Comparison of ENCODE assay signal across 1 cellular context in genomic region chr2:15822151-15823044, GRCh38.
TF ChIP-seq lines count a peak whose summit lies in the region.

No MANE protein-coding gene starts in this region.

TF ChIP-seq in A549, 52 proteins besides CTCF, POLR2A, EP300 and RAD21 (continued from another document):
- TF ChIP-seq HMGXB4 (CRISPR knock-in tag; IDR thresholded peaks at IDR 0.05; ENCODE audit: borderline replicate concordance) (no peak), RCOR1 (IDR thresholded peaks at IDR 0.05; ENCODE audit: low read depth, low read length) (no peak), CHD2 (IDR thresholded peaks at IDR 0.05; ENCODE audit: low read length, partially characterized antibody) (no peak), PHF8 (IDR thresholded peaks at IDR 0.05; ENCODE audit: borderline replicate concordance, low read depth) (no peak), ZNF302 (CRISPR knock-in tag; IDR thresholded peaks at IDR 0.05) (no peak)
